ENCODE assay signal across 20 cellular contexts in the genomic region with DNA sequence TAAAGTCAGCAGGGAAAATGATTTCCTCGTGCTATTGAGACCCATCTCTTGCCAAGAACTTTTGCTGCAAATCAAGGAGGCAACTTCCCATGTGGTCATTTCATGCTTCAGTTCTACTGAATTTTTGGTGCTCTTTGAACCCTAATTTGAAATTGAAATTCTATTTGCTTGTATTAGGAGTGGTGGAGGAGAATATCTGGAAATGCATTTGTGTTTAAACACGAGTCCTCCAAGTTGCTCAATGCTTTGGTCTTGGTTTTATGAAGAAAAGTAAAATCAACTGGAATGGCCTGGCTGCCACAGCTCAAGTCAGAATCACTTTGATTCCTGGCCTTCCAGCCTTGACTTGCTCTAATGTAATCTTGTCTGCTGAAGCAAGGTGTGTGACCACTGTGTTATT.
A peak's percentile ranks its signal among the peaks of the same experiment; 100 is the strongest.
DNase-seq lines count a peak whose midpoint lies in the region; ATAC-seq and TF ChIP-seq lines count a peak whose summit lies in the region.
"Had no signal": no experiment of that assay in that cellular context is flagged by ENCODE, and none has a peak within 500 bp of the region (broad histone marks: within the 10 kb centered on the region; RNA-seq: fewer than 3 reads in every experiment).

No MANE protein-coding gene starts in this region.

- H3K9ac ChIP-seq in Loucy (ENCODE audit: low read depth, low read length, poor library complexity, severe bottlenecking) (no peak overlapping the region), adipocyte (ENCODE audit: low read length) (no peak overlapping the region)

- H3K36me3 Mint-ChIP-seq in nephron (ENCODE audit: low read depth), result no peaks in the 10 kb centered on the region
- H3K36me3 Mint-ChIP-seq: CD4-positive, CD25-positive, alpha-beta regulatory T cell; CD8-positive, alpha-beta memory T cell had no signal

- no peak overlapping the region for H3K4me2 ChIP-seq in Loucy (ENCODE audit: low read depth, low read length, poor library complexity, severe bottlenecking)

- TF ChIP-seq CTCF in Loucy (conservative IDR thresholded peaks at IDR 0.05; ENCODE audit: low read length) (no peak), nephron (IDR thresholded peaks at IDR 0.05; ENCODE audit: unreplicated experiment in 3 of 3) (no peak), gastrocnemius medialis (IDR thresholded peaks at IDR 0.05 in 4 of 5, conservative IDR thresholded peaks at IDR 0.05 in 1 of 5) (no peak)

- H3K27ac ChIP-seq in gastrocnemius medialis, result no peak overlapping the region

- TF ChIP-seq POLR2A in gastrocnemius medialis (IDR thresholded peaks at IDR 0.05), result no peak

- no peaks in the 10 kb centered on the region for H3K27me3 Mint-ChIP-seq in nephron (ENCODE audit: low read depth)
- H3K27me3 Mint-ChIP-seq: CD4-positive, CD25-positive, alpha-beta regulatory T cell; CD8-positive, alpha-beta memory T cell; IgD-negative memory B cell had no signal

- no peak overlapping the region for H3K4me3 Mint-ChIP-seq in nephron
- H3K4me3 Mint-ChIP-seq: CD4-positive, CD25-positive, alpha-beta regulatory T cell; CD8-positive, alpha-beta memory T cell; H9; IgD-negative memory B cell had no signal

- H4K20me1 ChIP-seq in Loucy (ENCODE audit: insufficient read depth, low read length, poor library complexity, severe bottlenecking), result no peaks in the 10 kb centered on the region

- H3K9me3 ChIP-seq in Loucy (ENCODE audit: insufficient read depth, low read depth, low read length) (no peaks in the 10 kb centered on the region), adipocyte (ENCODE audit: control insufficient read depth, low read length) (no peaks in the 10 kb centered on the region), gastrocnemius medialis (no peaks in the 10 kb centered on the region)
- H3K9me3 ChIP-seq: BE2C had no signal

- H3K9me2 ChIP-seq in Loucy (replicated peaks; ENCODE audit: low read depth, low read length), result no peaks in the 10 kb centered on the region

- intact Hi-C loops in gastrocnemius medialis (cut with DNase I; ENCODE audit: low total_unique reads), result no loop called here

- in situ Hi-C loops in gastrocnemius medialis (cut with MboI; ENCODE audit: low sequenced_read_pairs in 4 of 4), result no loop called here

- H3K79me2 ChIP-seq in Loucy (ENCODE audit: insufficient read depth, low read length), result no peaks in the 10 kb centered on the region

- H3K4me1 Mint-ChIP-seq in nephron, result peaks cover 47% of the 10 kb centered on the region
- H3K4me1 Mint-ChIP-seq: CD4-positive, CD25-positive, alpha-beta regulatory T cell; CD8-positive, alpha-beta memory T cell; H9; IgD-negative memory B cell had no signal

- peaks cover 5% of the 10 kb centered on the region for H3K4me1 ChIP-seq in Loucy (ENCODE audit: insufficient read depth, low read length, poor library complexity, severe bottlenecking)
- H3K4me1 ChIP-seq in adipocyte (ENCODE audit: control insufficient read depth, insufficient read depth, low read length), result no peaks in the 10 kb centered on the region
- no peaks in the 10 kb centered on the region for H3K4me1 ChIP-seq in gastrocnemius medialis
- H3K4me1 ChIP-seq: BE2C had no signal

- H3K9me3 Mint-ChIP-seq in nephron, result no peaks in the 10 kb centered on the region
- H3K9me3 Mint-ChIP-seq: H9 had no signal

- H3K27ac Mint-ChIP-seq in nephron, result peak overlapping the region; percentile 17 to 57 (median 42)
- H3K27ac Mint-ChIP-seq: CD4-positive, CD25-positive, alpha-beta regulatory T cell; H9; IgD-negative memory B cell had no signal

- no peaks in the 10 kb centered on the region for H3F3A ChIP-seq in Loucy (ENCODE audit: low read depth)

- no peaks in the 10 kb centered on the region for H3K36me3 ChIP-seq in Loucy (ENCODE audit: insufficient read depth, low read length)
- no peaks in the 10 kb centered on the region for H3K36me3 ChIP-seq in adipocyte (ENCODE audit: control insufficient read depth, insufficient read depth, low read length, severe bottlenecking)
- H3K36me3 ChIP-seq in gastrocnemius medialis, result no peaks in the 10 kb centered on the region
- H3K36me3 ChIP-seq: BE2C had no signal

- ATAC-seq in GM21526 (IDR thresholded peaks at IDR 0.05; ENCODE audit: low FRiP score, unreplicated experiment) (no peak), GM18870 (IDR thresholded peaks at IDR 0.05; ENCODE audit: unreplicated experiment) (no peak), gastrocnemius medialis (no peak)
- ATAC-seq: HepG2 had no signal

- DNase-seq in adipocyte (ENCODE audit: low read depth) (peak; percentile 40), NCI-H2107 (lab: John Stamatoyannopoulos, UW) (no peak), gastrocnemius medialis (no peak)
- DNase-seq: ACHN; BE2C; C1 segment of cervical spinal cord; CD4-positive, CD25-positive, alpha-beta regulatory T cell; CD8-positive, alpha-beta memory T cell; COR-L47; DMS 273 treated with DMSO at 0.1 percent for 48 hours; DMS53; GDM1; GOT3; H9 had no signal

- peak overlapping the region; percentile 35; the same call in 1 of the 2 replicates for H2AFZ ChIP-seq in Loucy (ENCODE audit: low read length)

- H3K4me3 ChIP-seq in Loucy (ENCODE audit: low read length, poor library complexity, severe bottlenecking), result no peak overlapping the region
- H3K4me3 ChIP-seq in adipocyte (ENCODE audit: low read length), result no peak overlapping the region
- H3K4me3 ChIP-seq in gastrocnemius medialis, result no peak overlapping the region

- H3K27me3 ChIP-seq in Loucy (ENCODE audit: insufficient read depth, low read length, poor library complexity, severe bottlenecking), result no peaks in the 10 kb centered on the region
- no peaks in the 10 kb centered on the region for H3K27me3 ChIP-seq in adipocyte (replicated peaks; ENCODE audit: control insufficient read depth, insufficient read depth, low read length)
- H3K27me3 ChIP-seq in gastrocnemius medialis, result no peaks in the 10 kb centered on the region
- H3K27me3 ChIP-seq: BE2C had no signal
